Comparison of ENCODE assay signal across 8 cellular contexts in genomic region chr15:62378772-62379171, GRCh38.
"Had no signal": no experiment of that assay in that cellular context is flagged by ENCODE, and none has a peak within 500 bp of the region (broad histone marks: within the 10 kb centered on the region; RNA-seq: fewer than 3 reads in every experiment).

No MANE protein-coding gene starts in this region.

- H3K27ac ChIP-seq: GM23248, HL-60 had no signal

- H3K4me1 ChIP-seq: HAP-1 had no signal

- H2AFZ ChIP-seq: GM23248 had no signal

- H3K27ac Mint-ChIP-seq: HFFc6 had no signal

- H3K9me3 Mint-ChIP-seq: HFFc6 had no signal

- DNase-seq: GM23248, GOT3, H7, HFFc6, IMR-90 had no signal

- ATAC-seq: HCT116 had no signal

- H3K36me3 ChIP-seq: HAP-1 had no signal

- H3K9me3 ChIP-seq: HAP-1 had no signal

- H3K4me3 ChIP-seq: GM23248, HAP-1 had no signal

- H3K4me3 Mint-ChIP-seq: HFFc6 had no signal

- H3K9ac ChIP-seq: GM23248 had no signal
